1 cellular context compared by ENCODE assay signal in the genomic region with DNA sequence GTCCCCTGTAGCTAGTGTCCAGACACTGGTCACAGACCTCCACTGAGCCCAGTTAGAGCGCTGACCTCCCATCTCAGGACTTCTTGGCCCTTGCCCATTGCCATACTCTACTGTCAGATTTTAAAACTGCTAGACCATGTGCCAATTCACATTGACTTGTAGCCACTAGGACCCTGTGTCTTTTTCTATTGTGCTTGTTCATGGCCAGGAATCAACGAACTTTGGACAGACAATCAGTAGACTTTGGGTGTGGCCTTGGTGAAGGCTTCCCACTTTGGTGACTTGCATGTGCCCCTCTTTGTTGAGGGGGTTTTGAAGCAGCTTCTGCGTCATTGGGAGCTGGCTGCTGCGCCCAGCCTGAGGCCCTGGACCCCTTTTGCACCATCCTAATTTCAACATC.
TF ChIP-seq lines count a peak whose summit lies in the region.

No MANE protein-coding gene starts in this region.

TF ChIP-seq in WTC11, 78 proteins besides CTCF, POLR2A, EP300 and RAD21 (continued from another document):
- TF ChIP-seq, protein P1, sequence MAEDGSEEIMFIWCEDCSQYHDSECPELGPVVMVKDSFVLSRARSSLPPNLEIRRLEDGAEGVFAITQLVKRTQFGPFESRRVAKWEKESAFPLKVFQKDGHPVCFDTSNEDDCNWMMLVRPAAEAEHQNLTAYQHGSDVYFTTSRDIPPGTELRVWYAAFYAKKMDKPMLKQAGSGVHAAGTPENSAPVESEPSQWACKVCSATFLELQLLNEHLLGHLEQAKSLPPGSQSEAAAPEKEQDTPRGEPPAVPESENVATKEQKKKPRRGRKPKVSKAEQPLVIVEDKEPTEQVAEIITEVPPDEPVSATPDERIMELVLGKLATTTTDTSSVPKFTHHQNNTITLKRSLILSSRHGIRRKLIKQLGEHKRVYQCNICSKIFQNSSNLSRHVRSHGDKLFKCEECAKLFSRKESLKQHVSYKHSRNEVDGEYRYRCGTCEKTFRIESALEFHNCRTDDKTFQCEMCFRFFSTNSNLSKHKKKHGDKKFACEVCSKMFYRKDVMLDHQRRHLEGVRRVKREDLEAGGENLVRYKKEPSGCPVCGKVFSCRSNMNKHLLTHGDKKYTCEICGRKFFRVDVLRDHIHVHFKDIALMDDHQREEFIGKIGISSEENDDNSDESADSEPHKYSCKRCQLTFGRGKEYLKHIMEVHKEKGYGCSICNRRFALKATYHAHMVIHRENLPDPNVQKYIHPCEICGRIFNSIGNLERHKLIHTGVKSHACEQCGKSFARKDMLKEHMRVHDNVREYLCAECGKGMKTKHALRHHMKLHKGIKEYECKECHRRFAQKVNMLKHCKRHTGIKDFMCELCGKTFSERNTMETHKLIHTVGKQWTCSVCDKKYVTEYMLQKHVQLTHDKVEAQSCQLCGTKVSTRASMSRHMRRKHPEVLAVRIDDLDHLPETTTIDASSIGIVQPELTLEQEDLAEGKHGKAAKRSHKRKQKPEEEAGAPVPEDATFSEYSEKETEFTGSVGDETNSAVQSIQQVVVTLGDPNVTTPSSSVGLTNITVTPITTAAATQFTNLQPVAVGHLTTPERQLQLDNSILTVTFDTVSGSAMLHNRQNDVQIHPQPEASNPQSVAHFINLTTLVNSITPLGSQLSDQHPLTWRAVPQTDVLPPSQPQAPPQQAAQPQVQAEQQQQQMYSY (CRISPR knock-in tag; IDR thresholded peaks at IDR 0.05): no peak
- TF ChIP-seq E2F4 (CRISPR knock-in tag; IDR thresholded peaks at IDR 0.05; ENCODE audit: borderline replicate concordance, low read depth) (no peak), ATF1 (CRISPR knock-in tag; IDR thresholded peaks at IDR 0.05) (no peak), ZNF232 (CRISPR knock-in tag; IDR thresholded peaks at IDR 0.05) (no peak), ZMAT4 (CRISPR knock-in tag; IDR thresholded peaks at IDR 0.05) (0 out of 2 replicates have a peak, but pooled peaks have one; percentile 44), SMAD4 (CRISPR knock-in tag; IDR thresholded peaks at IDR 0.05) (no peak), ZNF263 (CRISPR knock-in tag; IDR thresholded peaks at IDR 0.05; ENCODE audit: low read depth) (no peak), AR (CRISPR knock-in tag; IDR thresholded peaks at IDR 0.05) (no peak), E2F5 (CRISPR knock-in tag; IDR thresholded peaks at IDR 0.05) (no peak), JAZF1 (CRISPR knock-in tag; IDR thresholded peaks at IDR 0.05) (no peak), USF2 (CRISPR knock-in tag; IDR thresholded peaks at IDR 0.05) (no peak)
- TF ChIP-seq, protein P2, sequence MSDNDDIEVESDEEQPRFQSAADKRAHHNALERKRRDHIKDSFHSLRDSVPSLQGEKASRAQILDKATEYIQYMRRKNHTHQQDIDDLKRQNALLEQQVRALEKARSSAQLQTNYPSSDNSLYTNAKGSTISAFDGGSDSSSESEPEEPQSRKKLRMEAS (CRISPR knock-in tag; IDR thresholded peaks at IDR 0.05): 0 out of 2 replicates have a peak, but pooled peaks have one; percentile 30
